14 cellular contexts compared by ENCODE assay signal in the genomic region with DNA sequence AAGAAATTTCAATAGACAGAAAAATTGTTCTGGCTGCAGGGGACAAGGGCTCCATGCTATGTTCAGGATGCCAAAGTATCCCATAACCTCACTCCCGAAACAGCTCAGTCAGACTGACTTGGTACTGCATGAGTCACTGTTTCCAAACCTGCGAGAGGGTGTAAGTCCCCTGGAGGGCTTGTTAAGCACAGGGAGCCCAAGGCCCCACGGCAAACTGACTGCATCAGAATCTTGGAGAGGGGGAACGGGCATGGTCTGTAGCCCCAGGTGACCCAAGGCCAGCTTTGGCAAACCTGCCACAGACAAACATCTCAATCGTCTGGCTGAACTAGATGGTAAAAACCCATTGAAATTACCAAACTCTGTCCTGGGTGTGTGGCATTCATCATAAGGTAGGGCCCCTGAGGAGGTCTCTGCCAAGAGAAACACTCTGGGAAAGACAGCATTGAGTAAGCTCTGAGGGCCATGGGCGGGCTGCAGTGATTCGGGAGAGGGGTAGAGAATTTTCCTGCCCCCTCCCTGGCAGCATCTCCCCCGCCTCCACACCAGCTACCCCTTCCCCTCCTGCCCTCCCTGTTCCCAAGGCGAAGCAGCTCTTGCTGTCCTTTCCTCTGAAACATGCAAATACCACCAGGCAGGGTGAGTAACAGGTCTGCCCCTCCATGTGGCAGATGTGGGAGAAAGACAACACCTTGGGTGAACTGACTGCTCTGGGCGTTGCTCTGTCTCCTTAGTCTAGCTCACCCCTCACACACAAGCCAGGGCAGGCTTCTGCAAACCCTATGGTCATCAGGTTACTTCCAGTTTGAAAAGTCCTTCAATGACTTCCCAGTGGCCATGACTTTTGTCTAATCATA.
DNase-seq lines count a peak whose midpoint lies in the region; ATAC-seq, FAIRE-seq and TF ChIP-seq lines count a peak whose summit lies in the region.
"Had no signal": no experiment of that assay in that cellular context is flagged by ENCODE, and none has a peak within 500 bp of the region (broad histone marks: within the 10 kb centered on the region; RNA-seq: fewer than 3 reads in every experiment).

No MANE protein-coding gene starts in this region.

- no peaks in the 10 kb centered on the region for H3K79me2 ChIP-seq in keratinocyte (ENCODE audit: control insufficient read depth, insufficient read depth, low read length)

- no peak overlapping the region for H3K27ac ChIP-seq in keratinocyte (ENCODE audit: control insufficient read depth, insufficient read depth, low read length)

- DNase-seq in AG08395 (ENCODE audit: low spot score) (peak; percentile 56), HT1080 (ENCODE audit: low read depth) (peak; percentile 55), astrocyte of the spinal cord (ENCODE audit: low read depth, low spot score) (peak; percentile 83), keratinocyte (ENCODE audit: low read depth, low spot score) (peak; percentile 55), ureter (ENCODE audit: low spot score) (no peak), left colon (no peak)
- no peak for DNase-seq in effector CD4-positive, alpha-beta T cell
- DNase-seq: activated T-cell treated with anti-CD3 and anti-CD28 coated beads, Interleukin-2, amount 50 U/mL, for 24 hours; CD4-positive, CD25-positive, alpha-beta regulatory T cell; cerebellar nuclear complex; NCI-H2029 treated with DMSO at 0.1 percent for 48 hours had no signal

- no peaks in the 10 kb centered on the region for H3K9me1 ChIP-seq in keratinocyte (ENCODE audit: control insufficient read depth, extremely low read depth, insufficient read depth, low read length)

- in situ Hi-C loops in astrocyte of the spinal cord (cut with HindIII; ENCODE audit: low sequenced_read_pairs): no loop called here

- H4K20me1 ChIP-seq in keratinocyte (ENCODE audit: control insufficient read depth, extremely low read depth, insufficient read depth, low read length): no peaks in the 10 kb centered on the region

- FAIRE-seq in keratinocyte (lab: Jason Lieb, UNC): no peak
- FAIRE-seq: TTC549 had no signal

- H3K4me2 ChIP-seq in keratinocyte (ENCODE audit: control insufficient read depth, extremely low read depth, insufficient read depth, low read depth, low read length): no peak overlapping the region

- dilution Hi-C loops in keratinocyte (cut with MboI; ENCODE audit: extremely low pct_ligation_motif_present, low sequenced_read_pairs): no loop called here

- ATAC-seq in GM18519 (IDR thresholded peaks at IDR 0.05; ENCODE audit: low FRiP score, unreplicated experiment): no peak
- ATAC-seq in left colon: no peak
- ATAC-seq: sciatic nerve had no signal

- H3K36me3 ChIP-seq in keratinocyte (ENCODE audit: control insufficient read depth in 2 of 2, extremely low read depth in 1 of 2, insufficient read depth in 2 of 2, low read length in 2 of 2): no peaks in the 10 kb centered on the region

- H3K9me3 ChIP-seq in keratinocyte (ENCODE audit: control insufficient read depth, low read depth, low read length): no peaks in the 10 kb centered on the region

- H3K4me3 ChIP-seq in astrocyte of the spinal cord (ENCODE audit: low read depth, low read length) (no peak overlapping the region), keratinocyte (ENCODE audit: control insufficient read depth in 2 of 3, extremely low read depth in 1 of 3, insufficient read depth in 2 of 3, low read depth in 1 of 3, low read length in 3 of 3) (no peak overlapping the region)

- no peak overlapping the region for H2AFZ ChIP-seq in keratinocyte (ENCODE audit: control insufficient read depth, low read length)

- H3K4me1 ChIP-seq in keratinocyte (ENCODE audit: control insufficient read depth, extremely low read depth, insufficient read depth, low read length): peaks cover 2% of the 10 kb centered on the region

- peaks cover 5% of the 10 kb centered on the region for H3K27me3 ChIP-seq in keratinocyte (ENCODE audit: control insufficient read depth, extremely low read depth, insufficient read depth, low read length)

- intact Hi-C loops in left colon (cut with DNase I, micrococcal nuclease): no loop called here

- no peak for TF ChIP-seq CTCF in astrocyte of the spinal cord (IDR thresholded peaks at IDR 0.05; ENCODE audit: low read depth, low read length)
- TF ChIP-seq CTCF in keratinocyte (optimal IDR thresholded peaks at IDR 0.05 in 1 of 3, IDR thresholded peaks at IDR 0.05 in 1 of 3, conservative IDR thresholded peaks at IDR 0.05 in 1 of 3; ENCODE audit: extremely low read depth in 1 of 3, insufficient read depth in 2 of 3, low read length in 3 of 3): no peak

- no peak overlapping the region for H3K9ac ChIP-seq in keratinocyte (ENCODE audit: control insufficient read depth, extremely low read depth, insufficient read depth, low read length)

Comparison
In these comparisons a context has a peak if more than half of its experiments do, and no peak if none do; other contexts are left out.
1. DNase-seq: peak in AG08395 (single experiment), HT1080 (single experiment), astrocyte of the spinal cord (single experiment) and keratinocyte (single experiment); none in effector CD4-positive, alpha-beta T cell (single experiment), ureter (single experiment) and left colon (0 of 2).